ENCODE assay signal across 9 cellular contexts in genomic region chr7:33423646-33424020, GRCh38.
DNase-seq lines count a peak whose midpoint lies in the region; ATAC-seq and TF ChIP-seq lines count a peak whose summit lies in the region.
"Had no signal": no experiment of that assay in that cellular context is flagged by ENCODE, and none has a peak within 500 bp of the region (broad histone marks: within the 10 kb centered on the region; RNA-seq: fewer than 3 reads in every experiment).

No MANE protein-coding gene starts in this region.

- no peak overlapping the region for H3K27ac ChIP-seq in coronary artery
- H3K27ac ChIP-seq: parathyroid adenoma had no signal

- TF ChIP-seq RAD21 in Ishikawa (IDR thresholded peaks at IDR 0.05; ENCODE audit: low read depth): peak; percentile 35

- peak; percentile 96 for ATAC-seq in GM21723 (IDR thresholded peaks at IDR 0.05; ENCODE audit: unreplicated experiment)

- DNase-seq in SKM-1 treated with dmso at 0.1 percent for 144 hours (lab: John Stamatoyannopoulos, UW; ENCODE audit: unreplicated experiment) (peak; percentile 39), SKM-1 (lab: John Stamatoyannopoulos, UW; ENCODE audit: unreplicated experiment) (no peak), coronary artery (ENCODE audit: low spot score) (no peak), superior temporal gyrus (ENCODE audit: extremely low spot score) (no peak), ureter (ENCODE audit: low spot score) (no peak)
- no peak for DNase-seq in activated naive CD4-positive, alpha-beta T cell (lab: John Stamatoyannopoulos, UW)

- TF ChIP-seq EP300 in Ishikawa (IDR thresholded peaks at IDR 0.05; ENCODE audit: borderline replicate concordance): no peak

- H3K4me3 ChIP-seq in coronary artery: no peak overlapping the region

- TF ChIP-seq CTCF in coronary artery (IDR thresholded peaks at IDR 0.05): peak; percentile 14

TF ChIP-seq in Ishikawa, 13 proteins besides CTCF, POLR2A, EP300 and RAD21:
- TF ChIP-seq TCF12 (IDR thresholded peaks at IDR 0.05; ENCODE audit: low read depth) (no peak), REST (IDR thresholded peaks at IDR 0.05; ENCODE audit: low read depth) (no peak), FOXM1 (IDR thresholded peaks at IDR 0.05; ENCODE audit: borderline replicate concordance, low read depth) (no peak), TAF1 (IDR thresholded peaks at IDR 0.05; ENCODE audit: low read depth) (no peak), TEAD4 (IDR thresholded peaks at IDR 0.05) (no peak), CEBPB (IDR thresholded peaks at IDR 0.05) (no peak), MAX (IDR thresholded peaks at IDR 0.05) (no peak), CREB1 (IDR thresholded peaks at IDR 0.05; ENCODE audit: low read depth) (no peak), EGR1 (IDR thresholded peaks at IDR 0.05) (no peak), USF1 (IDR thresholded peaks at IDR 0.05) (no peak), YY1 (IDR thresholded peaks at IDR 0.05; ENCODE audit: low read depth) (no peak)
